Comparison of ENCODE assay signal across 14 cellular contexts in the genomic region with DNA sequence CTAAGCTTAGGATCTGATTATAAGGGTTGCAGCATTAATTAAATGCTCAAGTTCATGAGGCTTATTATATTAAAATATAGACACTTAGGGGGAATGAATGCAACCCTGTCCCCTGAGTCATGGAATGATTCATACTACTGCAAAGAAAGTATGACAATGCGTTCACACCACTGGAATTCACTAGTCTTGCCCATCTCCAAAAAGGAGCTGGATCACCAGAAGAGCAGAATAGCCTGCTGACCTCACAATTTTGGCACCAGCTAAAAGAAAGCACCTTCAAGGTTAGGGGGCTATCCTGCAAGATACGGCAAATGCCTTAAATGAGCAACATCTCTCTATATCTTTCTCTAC. TPM values are rescaled to one million over a fixed set of nuclear protein-coding genes. Genes with fewer than 3 reads are reported as not detected.
DNase-seq lines count a peak whose midpoint lies in the region; ATAC-seq and TF ChIP-seq lines count a peak whose summit lies in the region.
"Had no signal": no experiment of that assay in that cellular context is flagged by ENCODE, and none has a peak within 500 bp of the region (broad histone marks: within the 10 kb centered on the region; RNA-seq: fewer than 3 reads in every experiment).

No MANE protein-coding gene starts in this region.

- H3K4me3 ChIP-seq in BJ (ENCODE audit: low read depth, low read length) (no peak overlapping the region), MG63 (no peak overlapping the region), cardiac fibroblast (replicated peaks in 1 of 2; ENCODE audit: low read depth in 2 of 2, low read length in 2 of 2) (no peak overlapping the region)
- H3K4me3 ChIP-seq: right atrium auricular region had no signal

- H3K36me3 ChIP-seq in BJ (ENCODE audit: control insufficient read depth, insufficient read depth, low read length) (no peaks in the 10 kb centered on the region), MG63 (no peaks in the 10 kb centered on the region)
- H3K36me3 ChIP-seq: right atrium auricular region had no signal

- no peaks in the 10 kb centered on the region for H3K27me3 ChIP-seq in BJ (ENCODE audit: control insufficient read depth, insufficient read depth, low read length)
- no peaks in the 10 kb centered on the region for H3K27me3 ChIP-seq in MG63
- H3K27me3 ChIP-seq: right atrium auricular region had no signal

- POLR2A ChIA-PET in BJ (lab: Charles Lee) = no interaction called here

- DNase-seq in BJ (ENCODE audit: low read depth) (peak; percentile 51), MG63 (peak; percentile 76), cardiac fibroblast (ENCODE audit: low read depth in 2 of 2) (peak; percentile 39 to 83), myocyte (ENCODE audit: low read depth) (peak; percentile 62), occipital lobe (lab: John Stamatoyannopoulos, UW) (no peak), islet precursor cell (no peak)
- DNase-seq: activated CD4-positive, alpha-beta T cell treated with anti-CD3 and anti-CD28 coated beads, Interleukin-2, amount 10 ng/mL, durations not matched to agents 24 days and 14 days; caudate nucleus; immature natural killer cell; Karpas-422; stimulated activated naive CD8-positive, alpha-beta T cell treated with anti-CD3 and anti-CD28 coated beads, Interleukin-15, amount 100 ng/mL, for 72 hours had no signal

- no peak for TF ChIP-seq CTCF in BJ (IDR thresholded peaks at IDR 0.05; ENCODE audit: insufficient read depth, low read depth, low read length)
- no peak for TF ChIP-seq CTCF in cardiac fibroblast (IDR thresholded peaks at IDR 0.05; ENCODE audit: low read depth, low read length)

- peaks cover 7% of the 10 kb centered on the region; the same call in 1 of the 2 replicates for H3K9me3 ChIP-seq in MG63
- H3K9me3 ChIP-seq: right atrium auricular region had no signal

- ATAC-seq in GM18873 (IDR thresholded peaks at IDR 0.05; ENCODE audit: low FRiP score, unreplicated experiment) (no peak), GM18511 (IDR thresholded peaks at IDR 0.05; ENCODE audit: unreplicated experiment) (no peak)
- ATAC-seq: stimulated activated naive CD8-positive, alpha-beta T cell treated with anti-CD3 and anti-CD28 coated beads, Interleukin-15, amount 100 ng/mL, for 72 hours had no signal

- CTCF ChIA-PET in BJ (lab: Yijun Ruan, JAX) = interaction anchor here (0.8 to 1.1 kb wide), 2 partner anchors 174 to 348 kb away, joined by 3 to 4 read pairs; no protein-coding TSS in a partner anchor

RNA-seq across cellular contexts. Expression of a gene that starts 32.0 kb away (rescaled TPM):
- 58.1 and 80.8 TPM in 2 replicates for polyA plus RNA-seq in BJ (2011; rRNA removed)
- polyA minus RNA-seq in BJ (2011; rRNA and poly(A)+ RNA removed) = 27.4 and 31.6 TPM in 2 replicates
- 57.0 and 78.8 TPM in 2 replicates for total RNA-seq in MG63 (2014; rRNA removed; shearing (Covaris generic); ENCODE audit: low replicate concordance)
- total RNA-seq in myocyte (120 and 140 TPM in 2 replicates), occipital lobe (125 TPM)
- 56.0 TPM for polyA plus RNA-seq in myocyte (2012)

RNA-seq across cellular contexts. Expression of a gene that starts 55.6 kb away (rescaled TPM):
- polyA plus RNA-seq in BJ (2011; rRNA removed) = 1.2 and 1.4 TPM in 2 replicates
- 0.24 and 0.36 TPM in 2 replicates for polyA minus RNA-seq in BJ (2011; rRNA and poly(A)+ RNA removed)
- 1.2 and 6.3 TPM in 2 replicates for total RNA-seq in MG63 (2014; rRNA removed; shearing (Covaris generic); ENCODE audit: low replicate concordance)
- total RNA-seq in myocyte (1.2 and 4.0 TPM in 2 replicates), occipital lobe (0.94 TPM)
- polyA plus RNA-seq in myocyte (2012) = 1.8 TPM

Comparison
In these comparisons a context has a peak if more than half of its experiments do, and no peak if none do; other contexts are left out.
1. DNase-seq: peak in BJ (single experiment), MG63 (single experiment), cardiac fibroblast (2 of 2) and myocyte (single experiment); none in occipital lobe (single experiment) and islet precursor cell (single experiment).